Comparison of ENCODE assay signal across 9 cellular contexts in genomic region chr5:107542428-107542827, GRCh38.
DNase-seq lines count a peak whose midpoint lies in the region; ATAC-seq and FAIRE-seq lines count a peak whose summit lies in the region.
"Had no signal": no experiment of that assay in that cellular context is flagged by ENCODE, and none has a peak within 500 bp of the region (broad histone marks: within the 10 kb centered on the region; RNA-seq: fewer than 3 reads in every experiment).

No MANE protein-coding gene starts in this region.

- FAIRE-seq in urothelium cell line (lab: Jason Lieb, UNC): no peak

- H3K4me1 ChIP-seq in adipocyte (ENCODE audit: control insufficient read depth, insufficient read depth, low read length): peaks cover 36% of the 10 kb centered on the region

- no peak for ATAC-seq in HG03139 (IDR thresholded peaks at IDR 0.05; ENCODE audit: unreplicated experiment)

- peak overlapping the region; percentile 54 for H3K9ac ChIP-seq in adipocyte (ENCODE audit: low read length)

- no peaks in the 10 kb centered on the region for H3K36me3 ChIP-seq in adipocyte (ENCODE audit: control insufficient read depth, insufficient read depth, low read length, severe bottlenecking)
- H3K36me3 ChIP-seq: cardiac muscle cell had no signal

- H3K27me3 ChIP-seq in adipocyte (replicated peaks; ENCODE audit: control insufficient read depth, insufficient read depth, low read length): no peaks in the 10 kb centered on the region
- H3K27me3 ChIP-seq: cardiac muscle cell had no signal

- peak; percentile 88 for DNase-seq in DMS53 treated with DMSO at 0.1 percent for 48 hours (lab: John Stamatoyannopoulos, UW; ENCODE audit: unreplicated experiment)
- peak; percentile 90 for DNase-seq in HPDE6-E6E7 (ENCODE audit: extremely low spot score)
- DNase-seq in adipocyte (ENCODE audit: low read depth): peak; percentile 83
- peak; percentile 89 for DNase-seq in kidney glomerular epithelial cell (lab: John Stamatoyannopoulos, UW)
- DNase-seq in urothelium cell line (ENCODE audit: low spot score): peak; percentile 90
- no peak for DNase-seq in Kasumi-1 (lab: John Stamatoyannopoulos, UW)
- no peak for DNase-seq in ecto neural progenitor cell (ENCODE audit: low spot score)

- H3K4me3 ChIP-seq in adipocyte (ENCODE audit: low read length): peak overlapping the region; percentile 23
- H3K4me3 ChIP-seq: cardiac muscle cell had no signal

- no peaks in the 10 kb centered on the region for H3K9me3 ChIP-seq in adipocyte (ENCODE audit: control insufficient read depth, low read length)

Comparison
In these comparisons a context has a peak if more than half of its experiments do, and no peak if none do; other contexts are left out.
1. DNase-seq: peak in DMS53 treated with DMSO at 0.1 percent for 48 hours (single experiment), HPDE6-E6E7 (single experiment), adipocyte (single experiment), kidney glomerular epithelial cell (single experiment) and urothelium cell line (single experiment); none in Kasumi-1 (0 of 2) and ecto neural progenitor cell (single experiment).